8 cellular contexts compared by ENCODE assay signal in the genomic region with DNA sequence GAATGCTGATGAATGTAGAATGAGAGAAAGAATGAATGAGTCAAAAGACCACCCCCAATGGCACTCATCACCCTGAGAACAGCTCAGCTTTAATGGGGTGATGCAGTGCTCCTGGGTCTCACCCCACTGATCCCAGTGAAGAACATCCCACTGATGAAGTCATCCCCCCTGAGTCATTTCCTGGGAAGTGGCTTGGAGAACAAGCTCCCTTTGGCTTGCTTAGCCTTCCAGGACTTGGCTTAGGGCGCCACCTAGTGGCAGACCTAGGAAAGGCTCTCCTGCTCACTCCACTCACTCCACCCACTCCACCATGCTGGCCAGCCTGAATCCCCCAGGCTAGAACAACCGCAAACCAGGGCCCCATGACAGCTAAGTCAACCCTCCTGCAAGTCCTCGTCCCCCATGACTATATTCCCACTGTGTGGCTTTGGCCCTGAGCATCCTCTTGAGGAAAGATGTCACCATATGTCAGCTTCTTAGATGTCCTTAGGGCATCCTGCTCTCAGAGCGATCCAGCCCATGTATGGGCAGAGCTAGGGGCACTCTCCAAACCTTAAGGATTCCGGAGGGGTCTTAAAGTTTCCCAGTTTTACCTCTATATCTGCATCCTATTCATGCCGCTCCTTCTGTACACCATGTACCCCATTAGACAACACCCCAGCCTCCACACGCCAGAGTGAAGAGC. TPM values are rescaled to one million over a fixed set of nuclear protein-coding genes. Genes with fewer than 3 reads are reported as not detected.
DNase-seq lines count a peak whose midpoint lies in the region; ATAC-seq and TF ChIP-seq lines count a peak whose summit lies in the region.

No MANE protein-coding gene starts in this region.

- peaks cover 7% of the 10 kb centered on the region for H3K79me2 ChIP-seq in OCI-LY3 (ENCODE audit: low read length)

- H3K9me3 Mint-ChIP-seq in naive B cell, result no peaks in the 10 kb centered on the region

- ATAC-seq in naive B cell (ENCODE audit: low read depth in 2 of 2) (peak; percentile 18 to 41), HG02870 (IDR thresholded peaks at IDR 0.05; ENCODE audit: unreplicated experiment) (no peak)

- in situ Hi-C loops in KBM-7 (cut with MboI; ENCODE audit: low pct_unique_long_range_greater_than_20kb, low sequenced_read_pairs), result loop anchor here (10.0 to 25.0 kb wide), 2 partner anchors 112 to 510 kb away; no protein-coding TSS in a partner anchor

- peaks cover 34 to 46% (median 44%) of the 10 kb centered on the region in 3 donors for H3K4me1 Mint-ChIP-seq in naive B cell

- H3K9ac ChIP-seq in OCI-LY3 (ENCODE audit: low read length), result peak overlapping the region; percentile 37; the same call in 1 of the 2 replicates

- TF ChIP-seq CTCF in GM12864 (IDR thresholded peaks at IDR 0.05; ENCODE audit: low read depth, low read length, missing control alignments), result peak; percentile 99
- peak; percentile 96 for TF ChIP-seq CTCF in OCI-LY3 (IDR thresholded peaks at IDR 0.05; ENCODE audit: low read depth, low read length)

- no peaks in the 10 kb centered on the region for H4K20me1 ChIP-seq in OCI-LY3 (ENCODE audit: insufficient read depth, low read length)

- H3K4me3 ChIP-seq in GM12864 (ENCODE audit: low read depth, low read length), result no peak overlapping the region
- no peak overlapping the region for H3K4me3 ChIP-seq in OCI-LY3 (ENCODE audit: low read length)

- no peaks in the 10 kb centered on the region for H3K27me3 ChIP-seq in OCI-LY3 (ENCODE audit: low read depth, low read length)

- H3K4me2 ChIP-seq in OCI-LY3 (ENCODE audit: low read length), result peak overlapping the region; percentile 29

- peaks cover 85% of the 10 kb centered on the region for H3K4me1 ChIP-seq in OCI-LY3 (ENCODE audit: low read length)

- H3K27ac ChIP-seq in OCI-LY3 (ENCODE audit: low read length), result peak overlapping the region; percentile 99

- peaks cover 12% of the 10 kb centered on the region for H3K36me3 ChIP-seq in OCI-LY3 (replicated peaks; ENCODE audit: low read depth, low read length)

- no peak for TF ChIP-seq POLR2A in erythroblast (IDR thresholded peaks at IDR 0.05; ENCODE audit: low read length)

- no peak overlapping the region for H3K4me3 Mint-ChIP-seq in naive B cell

- peaks cover 10 to 22% (median 11%) of the 10 kb centered on the region in 3 donors for H3K27me3 Mint-ChIP-seq in naive B cell

- H3K36me3 Mint-ChIP-seq in naive B cell, result no peaks in the 10 kb centered on the region

- peak overlapping the region in 3 of 6 donors; percentile 68 to 90 (median 88) for H3K27ac Mint-ChIP-seq in naive B cell

- H2AFZ ChIP-seq in OCI-LY3 (ENCODE audit: low read depth, low read length), result peak overlapping the region; percentile 27; the same call in 1 of the 2 replicates

- DNase-seq in GM12864 (ENCODE audit: low read depth) (peak; percentile 49), KBM-7 (peak; percentile 89), activated T-cell treated with anti-CD3 and anti-CD28 coated beads for 1 hour (ENCODE audit: low read depth) (peak; percentile 83), erythroblast (lab: John Stamatoyannopoulos, UW) (peak; percentile 59 to 85), naive B cell (peak; percentile 68)
- DNase-seq in stimulated activated CD8-positive, alpha-beta memory T cell treated with anti-CD3 and anti-CD28 coated beads, Interleukin-7, amount 100 ng/mL, for 48 hours (ENCODE audit: extremely low read depth in 1 of 2, low read depth in 1 of 2), result peak; percentile 62 to 81

- H3K9me3 ChIP-seq in OCI-LY3 (ENCODE audit: insufficient read depth, low read length), result peaks cover 6% of the 10 kb centered on the region

RNA-seq across cellular contexts. Expression of gene TMPRSS13, which starts 17.8 kb away (rescaled TPM):
- polyA plus RNA-seq in naive B cell (ENCODE audit: low read depth in 6 of 6), result under 1 TPM in 5 of 6 donors, not detected in 1; 0.24 to 0.87 (median 0.84) TPM

RNA-seq across cellular contexts. Expression of gene IL10RA, which starts 39.2 kb away (rescaled TPM):
- polyA plus RNA-seq in naive B cell (ENCODE audit: low read depth in 6 of 6), result 10 to 100 TPM; 49.8 to 63.1 (median 56.2) TPM
